In the genomic region with DNA sequence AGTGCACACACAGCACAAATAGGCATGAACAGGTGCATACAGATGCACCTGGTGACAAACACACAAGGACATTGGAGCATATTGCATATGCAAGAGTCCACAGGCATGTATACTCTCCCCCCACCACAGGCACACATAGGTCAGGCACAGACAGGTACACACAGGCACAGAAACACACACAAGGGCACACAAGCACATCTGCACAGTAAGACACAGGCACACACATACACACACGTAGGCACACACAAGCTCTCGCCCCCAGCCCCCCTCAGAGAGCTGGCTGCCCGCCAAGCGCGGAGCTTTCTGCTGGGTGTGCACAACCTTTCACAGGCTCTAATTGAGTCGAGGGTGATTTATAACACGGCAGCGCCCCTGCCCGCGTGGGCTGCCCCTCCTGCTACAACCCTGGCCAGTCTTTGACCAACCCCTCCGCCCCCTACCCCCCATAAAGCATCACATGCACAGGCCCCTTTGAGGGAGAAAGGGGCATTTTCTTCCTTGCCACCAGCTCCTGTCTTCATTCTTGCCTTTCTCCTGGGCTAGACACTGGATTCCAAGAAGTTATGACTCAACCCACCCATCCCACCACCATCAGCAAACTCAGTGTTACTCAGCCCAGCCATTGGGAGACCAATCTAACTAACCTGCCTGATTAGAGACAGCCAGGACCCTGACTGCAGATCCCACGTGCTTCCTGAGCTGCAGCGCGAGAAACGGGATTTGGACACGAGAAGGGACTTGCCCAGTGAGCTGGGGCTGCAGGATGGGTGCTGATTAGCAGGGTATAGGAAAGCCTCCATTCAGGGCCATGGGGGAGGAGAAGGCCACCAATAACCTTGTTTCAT, we compare ENCODE assay signal across 14 cellular contexts. TPM values are rescaled to one million over a fixed set of nuclear protein-coding genes. Genes with fewer than 3 reads are reported as not detected.
DNase-seq lines count a peak whose midpoint lies in the region; FAIRE-seq and TF ChIP-seq lines count a peak whose summit lies in the region.
"Had no signal": no experiment of that assay in that cellular context is flagged by ENCODE, and none has a peak within 500 bp of the region (broad histone marks: within the 10 kb centered on the region; RNA-seq: fewer than 3 reads in every experiment).

No MANE protein-coding gene starts in this region.

- TF ChIP-seq CTCF in astrocyte (IDR thresholded peaks at IDR 0.05; ENCODE audit: insufficient read depth, low read depth, low read length) (no peak), chondrocyte (IDR thresholded peaks at IDR 0.05) (no peak)

- H3K4me1 ChIP-seq in astrocyte (ENCODE audit: insufficient read depth, low read length), result peaks cover 27% of the 10 kb centered on the region
- H3K4me1 ChIP-seq in CD4-positive, alpha-beta memory T cell (ENCODE audit: insufficient read depth, low read length), result peaks cover 21% of the 10 kb centered on the region

- H4K20me1 ChIP-seq in astrocyte (ENCODE audit: insufficient read depth, low read length), result no peaks in the 10 kb centered on the region

- H3K27ac Mint-ChIP-seq in activated T-cell treated with anti-CD3 and anti-CD28 coated beads, Interleukin-2, amount 50 U/mL, for 24 hours, result no peak overlapping the region
- H3K27ac Mint-ChIP-seq in astrocyte (ENCODE audit: unreplicated experiment) (no peak overlapping the region), chondrocyte (ENCODE audit: unreplicated experiment) (no peak overlapping the region)
- H3K27ac Mint-ChIP-seq in CD4-positive, alpha-beta memory T cell, result peak overlapping the region in 1 of 7 donors; percentile 10

- no peak overlapping the region for H3K4me3 ChIP-seq in MG63
- H3K4me3 ChIP-seq in astrocyte (ENCODE audit: insufficient read depth, low read depth, low read length), result no peak overlapping the region
- no peak overlapping the region for H3K4me3 ChIP-seq in CD4-positive, alpha-beta memory T cell (ENCODE audit: low read length in 2 of 2)
- H3K4me3 ChIP-seq: BLaER1 treated with 17β-estradiol and CSF1 and Interleukin-3, amounts not matched to agents 10 nM and 100 nM had no signal

- H3K36me3 ChIP-seq in MG63, result no peaks in the 10 kb centered on the region
- H3K36me3 ChIP-seq in astrocyte (ENCODE audit: insufficient read depth, low read length), result no peaks in the 10 kb centered on the region
- H3K36me3 ChIP-seq in CD4-positive, alpha-beta memory T cell (ENCODE audit: insufficient read depth, low read length), result no peaks in the 10 kb centered on the region
- H3K36me3 ChIP-seq: BLaER1 treated with 17β-estradiol and CSF1 and Interleukin-3, amounts not matched to agents 10 nM and 100 nM had no signal

- POLR2A ChIA-PET in CD4-positive, alpha-beta memory T cell (lab: Charles Lee; ENCODE audit: partially characterized antibody), result no interaction called here

- intact Hi-C loops in CD4-positive, alpha-beta memory T cell (cut with micrococcal nuclease), result no loop called here

- peak overlapping the region; percentile 71 for H3K4me2 ChIP-seq in astrocyte (ENCODE audit: low read length)

- no peaks in the 10 kb centered on the region for H3K36me3 Mint-ChIP-seq in activated T-cell treated with anti-CD3 and anti-CD28 coated beads, Interleukin-2, amount 50 U/mL, for 24 hours (ENCODE audit: low read depth)
- H3K36me3 Mint-ChIP-seq in astrocyte (ENCODE audit: low read depth, unreplicated experiment) (no peaks in the 10 kb centered on the region), chondrocyte (ENCODE audit: low read depth) (no peaks in the 10 kb centered on the region)
- no peaks in the 10 kb centered on the region for H3K36me3 Mint-ChIP-seq in CD4-positive, alpha-beta memory T cell

- H2AFZ ChIP-seq in astrocyte (ENCODE audit: low read depth, low read length), result peak overlapping the region; percentile 3

- H3K9ac ChIP-seq in astrocyte (ENCODE audit: low read length), result no peak overlapping the region
- H3K9ac ChIP-seq: BLaER1 treated with 17β-estradiol and CSF1 and Interleukin-3, amounts not matched to agents 10 nM and 100 nM had no signal

- no peak for FAIRE-seq in astrocyte (lab: Jason Lieb, UNC)
- FAIRE-seq: small intestine, TTC549 had no signal

- peaks cover 54% of the 10 kb centered on the region for H3K27me3 Mint-ChIP-seq in activated T-cell treated with anti-CD3 and anti-CD28 coated beads, Interleukin-2, amount 50 U/mL, for 24 hours
- H3K27me3 Mint-ChIP-seq in astrocyte (ENCODE audit: low read depth, unreplicated experiment) (no peaks in the 10 kb centered on the region), chondrocyte (ENCODE audit: low read depth) (peaks cover 7% of the 10 kb centered on the region)
- H3K27me3 Mint-ChIP-seq in CD4-positive, alpha-beta memory T cell, result peaks cover 24 to 29% of the 10 kb centered on the region in 2 donors

- peaks cover 34% of the 10 kb centered on the region for H3K4me1 Mint-ChIP-seq in activated T-cell treated with anti-CD3 and anti-CD28 coated beads, Interleukin-2, amount 50 U/mL, for 24 hours (ENCODE audit: low read depth)
- peaks cover 45% of the 10 kb centered on the region for H3K4me1 Mint-ChIP-seq in astrocyte (ENCODE audit: low read depth, unreplicated experiment)
- H3K4me1 Mint-ChIP-seq in chondrocyte (ENCODE audit: low read depth), result peaks cover 38% of the 10 kb centered on the region
- H3K4me1 Mint-ChIP-seq in CD4-positive, alpha-beta memory T cell, result peaks cover 11 to 34% (median 19%) of the 10 kb centered on the region in 4 donors

- CTCF ChIA-PET in CD4-positive, alpha-beta memory T cell (lab: Charles Lee; ENCODE audit: partially characterized antibody), result interaction anchor here (0.6 to 2.8 kb wide), 4 partner anchors 13 to 558 kb away, joined by 3 to 14 read pairs (median 3); no protein-coding TSS in a partner anchor

- peaks cover 11% of the 10 kb centered on the region; the same call in 1 of the 2 replicates for H3K27me3 ChIP-seq in MG63
- H3K27me3 ChIP-seq in astrocyte (ENCODE audit: insufficient read depth, low read length), result peaks cover 18% of the 10 kb centered on the region
- H3K27me3 ChIP-seq in CD4-positive, alpha-beta memory T cell (ENCODE audit: insufficient read depth, low read length), result peaks cover 24% of the 10 kb centered on the region

- DNase-seq in activated T-cell treated with anti-CD3 and anti-CD28 coated beads, Interleukin-2, amount 50 U/mL, for 48 hours, result peak; percentile 43 to 49
- no peak for DNase-seq in activated T-cell treated with anti-CD3 and anti-CD28 coated beads, Interleukin-2, amount 50 U/mL, for 24 hours
- peak; percentile 49 for DNase-seq in MG63
- DNase-seq in astrocyte (ENCODE audit: low read depth), result peak; percentile 75
- DNase-seq in renal cortical epithelial cell (ENCODE audit: low read depth), result peak; percentile 82
- DNase-seq in chondrocyte (ENCODE audit: low spot score), result no peak
- DNase-seq in CD4-positive, alpha-beta memory T cell, result no peak
- DNase-seq in NCI-H1048 (lab: John Stamatoyannopoulos, UW), result no peak
- DNase-seq: GF-D8, small intestine had no signal

- H3K9me3 Mint-ChIP-seq in activated T-cell treated with anti-CD3 and anti-CD28 coated beads, Interleukin-2, amount 50 U/mL, for 24 hours, result no peaks in the 10 kb centered on the region
- peaks cover 2% of the 10 kb centered on the region for H3K9me3 Mint-ChIP-seq in astrocyte (ENCODE audit: unreplicated experiment)
- H3K9me3 Mint-ChIP-seq in chondrocyte (ENCODE audit: low read depth), result no peaks in the 10 kb centered on the region
- H3K9me3 Mint-ChIP-seq in CD4-positive, alpha-beta memory T cell, result no peaks in the 10 kb centered on the region
- H3K9me3 Mint-ChIP-seq: central memory CD8-positive, alpha-beta T cell had no signal

- H3K4me3 Mint-ChIP-seq in activated T-cell treated with anti-CD3 and anti-CD28 coated beads, Interleukin-2, amount 50 U/mL, for 24 hours, result no peak overlapping the region
- H3K4me3 Mint-ChIP-seq in astrocyte (ENCODE audit: unreplicated experiment) (peak overlapping the region; percentile 31), chondrocyte (ENCODE audit: unreplicated experiment) (no peak overlapping the region)
- H3K4me3 Mint-ChIP-seq in CD4-positive, alpha-beta memory T cell, result no peak overlapping the region
- H3K4me3 Mint-ChIP-seq: central memory CD8-positive, alpha-beta T cell had no signal

- no peak overlapping the region for H3K27ac ChIP-seq in astrocyte (ENCODE audit: low read depth, low read length)
- no peak overlapping the region for H3K27ac ChIP-seq in CD4-positive, alpha-beta memory T cell (ENCODE audit: low read depth, low read length)
- H3K27ac ChIP-seq: BLaER1 treated with 17β-estradiol and CSF1 and Interleukin-3, amounts not matched to agents 10 nM and 100 nM had no signal

- H3K79me2 ChIP-seq in astrocyte (ENCODE audit: insufficient read depth, low read length), result no peaks in the 10 kb centered on the region

- H3K9me3 ChIP-seq in MG63, result no peaks in the 10 kb centered on the region
- H3K9me3 ChIP-seq in astrocyte (ENCODE audit: insufficient read depth, low read depth, low read length), result peaks cover 2% of the 10 kb centered on the region
- H3K9me3 ChIP-seq in CD4-positive, alpha-beta memory T cell (ENCODE audit: control insufficient read depth in 1 of 2, low read length in 2 of 2), result no peaks in the 10 kb centered on the region
- H3K9me3 ChIP-seq: BLaER1 treated with 17β-estradiol and CSF1 and Interleukin-3, amounts not matched to agents 10 nM and 100 nM had no signal

RNA-seq across cellular contexts. Expression of a gene that starts 42.9 kb away (rescaled TPM):
- 0.16 TPM in 1 of 2 replicates, not detected in the other for total RNA-seq in MG63 (2014; rRNA removed; shearing (Covaris generic); ENCODE audit: low replicate concordance)
- total RNA-seq in astrocyte (0.25 and 0.31 TPM in 2 replicates), renal cortical epithelial cell (0.05 TPM in 1 of 2 replicates, not detected in the other), chondrocyte (0.47 to 1.5 TPM (median 0.82 TPM) in 3 replicates)
- not detected for total RNA-seq in CD4-positive, alpha-beta memory T cell
- not detected for polyA plus RNA-seq in CD4-positive, alpha-beta memory T cell
- total RNA-seq: myocyte had no signal

Comparison
In these comparisons a context has a peak if more than half of its experiments do, and no peak if none do; other contexts are left out.
1. DNase-seq: peak in activated T-cell treated with anti-CD3 and anti-CD28 coated beads, Interleukin-2, amount 50 U/mL, for 48 hours (2 of 2), MG63 (single experiment), astrocyte (single experiment) and renal cortical epithelial cell (single experiment); none in activated T-cell treated with anti-CD3 and anti-CD28 coated beads, Interleukin-2, amount 50 U/mL, for 24 hours (single experiment), chondrocyte (single experiment), CD4-positive, alpha-beta memory T cell (0 of 5) and NCI-H1048 (single experiment).